1 cellular context compared by ENCODE assay signal in genomic region chr10:79440281-79440680, GRCh38.
TF ChIP-seq lines count a peak whose summit lies in the region.

No MANE protein-coding gene starts in this region.

TF ChIP-seq in SK-N-SH treated with all-trans-retinoic acid at 6 μM for 48 hours, 23 proteins besides CTCF, POLR2A, EP300 and RAD21 (continued from another document):
- TF ChIP-seq CREB5 (CRISPR knock-in tag; IDR thresholded peaks at IDR 0.05; ENCODE audit: low read depth) (no peak), POU6F1 (CRISPR knock-in tag; IDR thresholded peaks at IDR 0.05; ENCODE audit: borderline replicate concordance, low read depth) (no peak), PATZ1 (CRISPR knock-in tag; IDR thresholded peaks at IDR 0.05; ENCODE audit: borderline replicate concordance) (no peak), ZC3H10 (CRISPR knock-in tag; IDR thresholded peaks at IDR 0.05) (no peak), ZNF565 (CRISPR knock-in tag; conservative IDR thresholded peaks at IDR 0.05; ENCODE audit: low read depth) (no peak), ZNF70 (CRISPR knock-in tag; IDR thresholded peaks at IDR 0.05) (no peak), CSDC2 (CRISPR knock-in tag; IDR thresholded peaks at IDR 0.05) (no peak), TOX (CRISPR knock-in tag; IDR thresholded peaks at IDR 0.05; ENCODE audit: borderline replicate concordance) (no peak)
TF ChIP-seq in SK-N-SH treated with all-trans-retinoic acid at 6 μM for 48 hours: peak in this region for 0.
